14 cellular contexts compared by ENCODE assay signal in the genomic region with DNA sequence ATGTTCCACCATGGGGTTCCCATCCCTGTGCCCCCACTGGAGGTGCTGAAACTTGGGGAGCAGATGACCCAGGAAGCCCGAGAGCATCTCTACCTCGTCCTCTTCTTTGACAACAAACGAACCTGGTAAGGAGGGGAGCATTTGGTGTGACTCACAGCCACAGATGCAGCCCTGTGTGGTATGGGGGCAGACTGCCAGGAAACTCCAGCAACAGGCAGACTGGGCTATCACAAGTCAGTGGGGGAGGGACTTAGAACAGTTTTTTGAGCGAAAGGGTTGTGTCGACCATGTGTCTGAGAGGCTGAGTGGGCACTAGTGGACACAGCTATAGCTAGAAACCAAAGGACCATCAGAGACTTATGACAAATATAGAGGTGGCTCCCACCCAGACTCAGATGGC. TPM values are rescaled to one million over a fixed set of nuclear protein-coding genes. Genes with fewer than 3 reads are reported as not detected.
DNase-seq lines count a peak whose midpoint lies in the region; ATAC-seq and TF ChIP-seq lines count a peak whose summit lies in the region.
"Had no signal": no experiment of that assay in that cellular context is flagged by ENCODE, and none has a peak within 500 bp of the region (broad histone marks: within the 10 kb centered on the region; RNA-seq: fewer than 3 reads in every experiment).

No MANE protein-coding gene starts in this region.

- H3K4me1 Mint-ChIP-seq in naive thymus-derived CD4-positive, alpha-beta T cell = peaks cover 13 to 29% (median 23%) of the 10 kb centered on the region in 7 donors

- POLR2A ChIA-PET in naive thymus-derived CD4-positive, alpha-beta T cell (lab: Charles Lee) = no interaction called here

- no peaks in the 10 kb centered on the region for H3K27me3 ChIP-seq in naive thymus-derived CD4-positive, alpha-beta T cell (ENCODE audit: control insufficient read depth in 2 of 2, insufficient read depth in 2 of 2, low read length in 2 of 2)
- H3K27me3 ChIP-seq: stomach had no signal

- no peak for TF ChIP-seq CTCF in cardiac fibroblast (IDR thresholded peaks at IDR 0.05; ENCODE audit: low read depth, low read length)

- H3K4me1 ChIP-seq in naive thymus-derived CD4-positive, alpha-beta T cell (ENCODE audit: control insufficient read depth in 2 of 2, insufficient read depth in 2 of 2, low read length in 2 of 2) = peaks cover 13% of the 10 kb centered on the region in 2 donors

- ATAC-seq in naive thymus-derived CD4-positive, alpha-beta T cell = no peak
- no peak for ATAC-seq in GM18517 (IDR thresholded peaks at IDR 0.05; ENCODE audit: unreplicated experiment)
- ATAC-seq: T-cell had no signal

- H3K9me3 Mint-ChIP-seq in naive thymus-derived CD4-positive, alpha-beta T cell = peaks cover 0 to 2% (median 0%) of the 10 kb centered on the region in 11 donors
- H3K9me3 Mint-ChIP-seq: immature natural killer cell, naive B cell, T-cell had no signal

- DNase-seq in EH (ENCODE audit: low read depth) = peak; percentile 84
- peak; percentile 83 for DNase-seq in LHCN-M2 (ENCODE audit: low read depth)
- peak; percentile 80 to 91 for DNase-seq in cardiac fibroblast (ENCODE audit: low read depth in 2 of 2)
- DNase-seq in pulmonary artery endothelial cell (ENCODE audit: low read depth, low spot score) = peak; percentile 54
- no peak for DNase-seq in stimulated activated CD4-positive, alpha-beta T cell treated with anti-CD3 and anti-CD28 coated beads, Interleukin-12 subunit alpha, Interleukin-12 subunit beta, amount 100 ng/mL, for 4 hours
- DNase-seq in naive thymus-derived CD4-positive, alpha-beta T cell = no peak
- DNase-seq: activated CD4-positive, alpha-beta T cell treated with anti-CD3 and anti-CD28 coated beads, Interleukin-2, amount 50 U/mL, for 48 hours; erythroblast; immature natural killer cell; naive B cell; NCI-H187; stomach; T-cell had no signal

- no peak overlapping the region for H3K27ac ChIP-seq in naive thymus-derived CD4-positive, alpha-beta T cell (ENCODE audit: low read depth, low read length)
- H3K27ac ChIP-seq: stomach had no signal

- peaks cover 0 to 39% (median 10%) of the 10 kb centered on the region in 5 donors for H3K36me3 Mint-ChIP-seq in naive thymus-derived CD4-positive, alpha-beta T cell

- peaks cover 31 to 64% (median 32%) of the 10 kb centered on the region in 3 experiments for H3K36me3 ChIP-seq in naive thymus-derived CD4-positive, alpha-beta T cell (ENCODE audit: control insufficient read depth in 2 of 3, insufficient read depth in 3 of 3, low read length in 3 of 3)

- no peaks in the 10 kb centered on the region for H3K9me3 ChIP-seq in naive thymus-derived CD4-positive, alpha-beta T cell (ENCODE audit: control insufficient read depth in 2 of 3, low read length in 3 of 3)
- H3K9me3 ChIP-seq: stomach had no signal

- CTCF ChIA-PET in naive thymus-derived CD4-positive, alpha-beta T cell (lab: Charles Lee) = interaction anchor here (0.6 kb wide), 1 partner anchor 36 kb away, joined by 4 read pairs; no protein-coding TSS in a partner anchor

- H3K4me3 Mint-ChIP-seq in naive thymus-derived CD4-positive, alpha-beta T cell = no peak overlapping the region
- H3K4me3 Mint-ChIP-seq: immature natural killer cell, T-cell had no signal

- H3K27ac Mint-ChIP-seq in naive thymus-derived CD4-positive, alpha-beta T cell = peak overlapping the region in 1 of 9 donors; percentile 30

- H3K4me3 ChIP-seq in cardiac fibroblast (replicated peaks in 1 of 2; ENCODE audit: low read depth in 2 of 2, low read length in 2 of 2) = no peak overlapping the region
- H3K4me3 ChIP-seq in naive thymus-derived CD4-positive, alpha-beta T cell (ENCODE audit: low read length) = no peak overlapping the region
- H3K4me3 ChIP-seq: stomach had no signal

- H3K27me3 Mint-ChIP-seq in naive thymus-derived CD4-positive, alpha-beta T cell = no peaks in the 10 kb centered on the region
- H3K27me3 Mint-ChIP-seq: naive B cell, T-cell had no signal

- intact Hi-C loops in naive thymus-derived CD4-positive, alpha-beta T cell (cut with micrococcal nuclease) = no loop called here

RNA-seq across cellular contexts. Expression of a gene that starts 3.4 kb away (rescaled TPM):
- 34.6 and 41.6 TPM in 2 replicates for total RNA-seq in LHCN-M2 (2014; rRNA removed)
- polyA plus RNA-seq in LHCN-M2 (2012) = 25.1 TPM
- total RNA-seq in pulmonary artery endothelial cell = 18.6 and 19.7 TPM in 2 replicates
- 10 to 100 TPM; 18.8 to 42.9 (median 31.6) TPM for total RNA-seq in naive thymus-derived CD4-positive, alpha-beta T cell
- 10 to 100 TPM; 18.4 to 26.8 TPM for polyA plus RNA-seq in naive thymus-derived CD4-positive, alpha-beta T cell

RNA-seq across cellular contexts. Expression of a gene that starts 14.8 kb away (rescaled TPM):
- total RNA-seq in LHCN-M2 (2014; rRNA removed) (16.9 and 22.2 TPM in 2 replicates), pulmonary artery endothelial cell (20.7 and 22.6 TPM in 2 replicates)
- polyA plus RNA-seq in LHCN-M2 (2012) = 9.3 TPM
- total RNA-seq in naive thymus-derived CD4-positive, alpha-beta T cell = 10 to 100 TPM; 32.0 to 42.4 (median 39.5) TPM
- polyA plus RNA-seq in naive thymus-derived CD4-positive, alpha-beta T cell = 10 to 100 TPM in 1 of 2 donors, 1 to 10 TPM in 1; 9.2 to 24.6 TPM

RNA-seq across cellular contexts. Expression of a gene that starts 23.4 kb away (rescaled TPM):
- total RNA-seq in LHCN-M2 (2014; rRNA removed) (27.6 and 31.2 TPM in 2 replicates), pulmonary artery endothelial cell (46.7 and 50.6 TPM in 2 replicates)
- polyA plus RNA-seq in LHCN-M2 (2012) = 23.4 TPM
- 10 to 100 TPM in 2 of 5 experiments, 1 to 10 TPM in 3; 2.1 to 36.3 (median 2.5) TPM for total RNA-seq in naive thymus-derived CD4-positive, alpha-beta T cell
- polyA plus RNA-seq in naive thymus-derived CD4-positive, alpha-beta T cell = 1 to 10 TPM in 1 of 2 donors, under 1 TPM in 1; 0.85 to 2.1 TPM

RNA-seq across cellular contexts. Expression of a gene that starts 42.7 kb away (rescaled TPM):
- total RNA-seq in LHCN-M2 (2014; rRNA removed) (not detected in 2 replicates), pulmonary artery endothelial cell (not detected in 2 replicates)
- not detected for polyA plus RNA-seq in LHCN-M2 (2012)
- total RNA-seq in naive thymus-derived CD4-positive, alpha-beta T cell = 1 to 10 TPM in 1 of 5 experiments, under 1 TPM in 2, not detected in 2; 0.16 to 1.2 (median 0.35) TPM
- under 1 TPM in 1 of 2 donors, not detected in 1; 0.67 TPM for polyA plus RNA-seq in naive thymus-derived CD4-positive, alpha-beta T cell
- total RNA-seq: stomach had no signal

RNA-seq across cellular contexts. Expression of a gene that starts 45.9 kb away (rescaled TPM):
- 140 and 147 TPM in 2 replicates for total RNA-seq in LHCN-M2 (2014; rRNA removed)
- polyA plus RNA-seq in LHCN-M2 (2012) = 104 TPM
- 30.2 and 37.3 TPM in 2 replicates for total RNA-seq in pulmonary artery endothelial cell
- 10 to 100 TPM; 31.6 to 67.4 (median 36.8) TPM for total RNA-seq in naive thymus-derived CD4-positive, alpha-beta T cell
- 10 to 100 TPM; 44.3 to 69.5 TPM for polyA plus RNA-seq in naive thymus-derived CD4-positive, alpha-beta T cell

Comparison
In these comparisons a context has a peak if more than half of its experiments do, and no peak if none do; other contexts are left out.
1. DNase-seq: peak in EH (single experiment), LHCN-M2 (single experiment), cardiac fibroblast (2 of 2) and pulmonary artery endothelial cell (single experiment); none in stimulated activated CD4-positive, alpha-beta T cell treated with anti-CD3 and anti-CD28 coated beads, Interleukin-12 subunit alpha, Interleukin-12 subunit beta, amount 100 ng/mL, for 4 hours (single experiment) and naive thymus-derived CD4-positive, alpha-beta T cell (0 of 9).